Comparison of ENCODE assay signal across 18 cellular contexts in the genomic region with DNA sequence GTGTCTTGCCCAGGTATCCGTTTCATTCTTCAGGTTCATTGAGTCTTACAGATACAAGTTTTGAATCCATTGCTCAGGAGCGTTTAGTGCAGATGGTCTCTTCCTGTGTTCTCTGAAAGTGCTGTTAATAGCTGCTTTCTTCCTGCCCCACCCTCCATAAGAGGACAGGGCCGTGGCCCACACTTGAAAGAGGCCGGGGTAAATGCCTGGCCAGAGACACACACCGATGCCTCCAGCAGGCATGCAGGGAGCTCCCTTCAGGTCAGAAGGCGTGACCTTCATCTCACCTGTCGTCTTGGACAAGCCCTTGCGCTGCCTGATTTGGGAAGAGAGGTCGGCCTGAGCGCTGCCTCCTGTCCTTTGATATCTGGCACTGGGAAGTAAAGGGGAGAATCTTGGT. TPM values are rescaled to one million over a fixed set of nuclear protein-coding genes. Genes with fewer than 3 reads are reported as not detected.
DNase-seq lines count a peak whose midpoint lies in the region; ATAC-seq and TF ChIP-seq lines count a peak whose summit lies in the region.
"Had no signal": no experiment of that assay in that cellular context is flagged by ENCODE, and none has a peak within 500 bp of the region (broad histone marks: within the 10 kb centered on the region; RNA-seq: fewer than 3 reads in every experiment).

No MANE protein-coding gene starts in this region.

- H3K27ac ChIP-seq in left lung (peak overlapping the region in 1 of 2 donors; percentile 3), transverse colon (peak overlapping the region; percentile 75 to 82 (median 78)), PC-9 (no peak overlapping the region)
- H3K27ac ChIP-seq: SK-N-MC had no signal

- intact Hi-C loops in left lung (cut with DNase I) (no loop called here), transverse colon (cut with DNase I; ENCODE audit: low total_unique reads) (no loop called here), PC-9 (cut with micrococcal nuclease; ENCODE audit: unreplicated experiment) (no loop called here)

- CTCF ChIA-PET in WTC11 (lab: Charles Lee) (interaction anchor here (0.8 to 4.0 kb wide), 2 partner anchors 16 to 37 kb away, joined by 4 to 12 read pairs; no protein-coding TSS in a partner anchor), PC-9 (lab: Charles Lee) (no interaction called here)

- TF ChIP-seq EP300 in transverse colon (IDR thresholded peaks at IDR 0.05; ENCODE audit: low read depth): no peak

- H3K27me3 ChIP-seq in left lung: no peaks in the 10 kb centered on the region
- H3K27me3 ChIP-seq in transverse colon: no peaks in the 10 kb centered on the region
- H3K27me3 ChIP-seq in PC-9 (ENCODE audit: insufficient read depth, low read depth): no peaks in the 10 kb centered on the region

- no peaks in the 10 kb centered on the region for H3K27me3 Mint-ChIP-seq in activated naive CD8-positive, alpha-beta T cell treated with anti-CD3 and anti-CD28 coated beads for 36 hours
- no peaks in the 10 kb centered on the region for H3K27me3 Mint-ChIP-seq in activated naive CD8-positive, alpha-beta T cell treated with anti-CD3 and anti-CD28 coated beads, Interleukin-2, amount 50 U/mL, for 24 hours
- H3K27me3 Mint-ChIP-seq in WTC11 (ENCODE audit: low read depth): no peaks in the 10 kb centered on the region
- H3K27me3 Mint-ChIP-seq: activated CD4-positive, alpha-beta T cell treated with anti-CD3 and anti-CD28 coated beads, Interleukin-2, amount 10 ng/mL, durations not matched to agents 24 days and 14 days; T-helper 17 cell had no signal

- TF ChIP-seq CTCF in WTC11 (IDR thresholded peaks at IDR 0.05) (no peak), left lung (IDR thresholded peaks at IDR 0.05) (no peak), transverse colon (IDR thresholded peaks at IDR 0.05) (no peak), PC-9 (conservative IDR thresholded peaks at IDR 0.05) (no peak)

- no peak overlapping the region for H3K4me3 ChIP-seq in left lung
- no peak overlapping the region for H3K4me3 ChIP-seq in transverse colon
- no peak overlapping the region for H3K4me3 ChIP-seq in PC-9
- H3K4me3 ChIP-seq: SK-N-MC had no signal

- 59 to 79% methylated on average over 2 to 10 of the region's 10 CpGs for WGBS in transverse colon (ENCODE audit: low coverage in 1 of 2), 2 donors

- H3K4me1 Mint-ChIP-seq in activated naive CD8-positive, alpha-beta T cell treated with anti-CD3 and anti-CD28 coated beads for 36 hours: peaks cover 16% of the 10 kb centered on the region
- peaks cover 24% of the 10 kb centered on the region for H3K4me1 Mint-ChIP-seq in activated naive CD8-positive, alpha-beta T cell treated with anti-CD3 and anti-CD28 coated beads, Interleukin-2, amount 50 U/mL, for 24 hours
- H3K4me1 Mint-ChIP-seq in WTC11: peaks cover 18% of the 10 kb centered on the region

- H3K9me3 ChIP-seq in left lung (no peaks in the 10 kb centered on the region), transverse colon (no peaks in the 10 kb centered on the region), PC-9 (ENCODE audit: insufficient read depth, low read depth) (no peaks in the 10 kb centered on the region)

- H3K36me3 ChIP-seq in left lung (peaks cover 0 to 81% of the 10 kb centered on the region in 2 donors), transverse colon (peaks cover 0 to 41% (median 20%) of the 10 kb centered on the region in 4 donors), PC-9 (ENCODE audit: low read depth) (peaks cover 35% of the 10 kb centered on the region)

- peaks cover under 1 to 23% of the 10 kb centered on the region in 2 donors for H3K4me1 ChIP-seq in left lung
- H3K4me1 ChIP-seq in transverse colon: peaks cover 16 to 68% (median 53%) of the 10 kb centered on the region in 4 donors
- 0 out of 2 replicates have a peak, but pooled peaks cover 3% of the 10 kb centered on the region for H3K4me1 ChIP-seq in PC-9 (replicated peaks; ENCODE audit: insufficient read depth)

- no peak for ATAC-seq in activated naive CD8-positive, alpha-beta T cell treated with anti-CD3 and anti-CD28 coated beads, Interleukin-2, amount 50 U/mL, for 24 hours
- peak; percentile 26; the same call in 1 of the 2 replicates for ATAC-seq in WTC11
- peak; percentile 41 for ATAC-seq in left lung
- ATAC-seq: T-helper 17 cell had no signal

- no peak for TF ChIP-seq POLR2A in transverse colon (IDR thresholded peaks at IDR 0.05)

- in situ Hi-C loops in transverse colon (cut with MboI; ENCODE audit: low pct_ligation_motif_present in 1 of 4, low pct_unique_long_range_greater_than_20kb in 1 of 4, low sequenced_read_pairs in 3 of 4): no loop called here

- H3K27ac Mint-ChIP-seq in activated naive CD8-positive, alpha-beta T cell treated with anti-CD3 and anti-CD28 coated beads for 36 hours: peak overlapping the region; percentile 46
- H3K27ac Mint-ChIP-seq in activated naive CD8-positive, alpha-beta T cell treated with anti-CD3 and anti-CD28 coated beads, Interleukin-2, amount 50 U/mL, for 24 hours: no peak overlapping the region
- peak overlapping the region; percentile 27; the same call in 1 of the 2 replicates for H3K27ac Mint-ChIP-seq in WTC11
- H3K27ac Mint-ChIP-seq: activated CD4-positive, alpha-beta T cell treated with anti-CD3 and anti-CD28 coated beads, Interleukin-2, amount 10 ng/mL, durations not matched to agents 24 days and 14 days had no signal

- no peak overlapping the region for H3K4me2 ChIP-seq in PC-9

- H3K4me3 Mint-ChIP-seq in activated naive CD8-positive, alpha-beta T cell treated with anti-CD3 and anti-CD28 coated beads for 36 hours: no peak overlapping the region
- no peak overlapping the region for H3K4me3 Mint-ChIP-seq in activated naive CD8-positive, alpha-beta T cell treated with anti-CD3 and anti-CD28 coated beads, Interleukin-2, amount 50 U/mL, for 24 hours
- no peak overlapping the region for H3K4me3 Mint-ChIP-seq in WTC11
- H3K4me3 Mint-ChIP-seq: activated CD4-positive, alpha-beta T cell treated with anti-CD3 and anti-CD28 coated beads, Interleukin-2, amount 10 ng/mL, durations not matched to agents 24 days and 14 days; T-helper 17 cell had no signal

- no peaks in the 10 kb centered on the region for H3K79me2 ChIP-seq in PC-9 (ENCODE audit: low read depth)

- H3F3A ChIP-seq in PC-9 (ENCODE audit: insufficient read depth, low read depth): peaks cover 6% of the 10 kb centered on the region; the same call in 1 of the 2 replicates

- H2AFZ ChIP-seq in PC-9: no peak overlapping the region

- 0 out of 2 replicates have a peak, but pooled peaks cover under 1% of the 10 kb centered on the region for H4K20me1 ChIP-seq in PC-9 (ENCODE audit: insufficient read depth)

- peaks cover 41% of the 10 kb centered on the region for H3K36me3 Mint-ChIP-seq in activated naive CD8-positive, alpha-beta T cell treated with anti-CD3 and anti-CD28 coated beads for 36 hours
- peaks cover 52% of the 10 kb centered on the region for H3K36me3 Mint-ChIP-seq in activated naive CD8-positive, alpha-beta T cell treated with anti-CD3 and anti-CD28 coated beads, Interleukin-2, amount 50 U/mL, for 24 hours (ENCODE audit: low read depth)
- peaks cover 67% of the 10 kb centered on the region for H3K36me3 Mint-ChIP-seq in WTC11

- no peaks in the 10 kb centered on the region for H3K9me2 ChIP-seq in PC-9 (ENCODE audit: insufficient read depth)

- DNase-seq in activated naive CD8-positive, alpha-beta T cell treated with anti-CD3 and anti-CD28 coated beads for 36 hours: no peak
- no peak for DNase-seq in activated naive CD8-positive, alpha-beta T cell treated with anti-CD3 and anti-CD28 coated beads, Interleukin-2, amount 50 U/mL, for 24 hours
- no peak for DNase-seq in WTC11 (ENCODE audit: low spot score)
- DNase-seq in left lung: no peak
- peak; percentile 56 for DNase-seq in transverse colon
- no peak for DNase-seq in PC-9
- no peak for DNase-seq in NCI-H187 treated with DMSO at 0.1 percent for 48 hours (lab: John Stamatoyannopoulos, UW)
- DNase-seq: activated CD4-positive, alpha-beta T cell treated with anti-CD3 and anti-CD28 coated beads, Interleukin-2, amount 10 ng/mL, durations not matched to agents 24 days and 14 days; activated effector memory CD4-positive, alpha-beta T cell treated with anti-CD3 and anti-CD28 coated beads, Interleukin-2, amount 50 U/mL, for 16 hours; GF-D8; H7; KBM-7; NCI-H1694 treated with DMSO at 0.1 percent for 48 hours; NCI-H226; NK-92 treated with Interleukin-12 subunit alpha and Interleukin-12 subunit beta, amount 100 ng/mL, for 24 hours; stimulated activated CD4-positive, alpha-beta T cell treated with anti-CD3 and anti-CD28 coated beads, Interleukin-4, amount 100 ng/mL, for 24 hours; T-helper 17 cell had no signal

- H3K9me3 Mint-ChIP-seq in activated naive CD8-positive, alpha-beta T cell treated with anti-CD3 and anti-CD28 coated beads for 36 hours: no peaks in the 10 kb centered on the region
- H3K9me3 Mint-ChIP-seq in activated naive CD8-positive, alpha-beta T cell treated with anti-CD3 and anti-CD28 coated beads, Interleukin-2, amount 50 U/mL, for 24 hours: no peaks in the 10 kb centered on the region
- H3K9me3 Mint-ChIP-seq in WTC11: no peaks in the 10 kb centered on the region
- H3K9me3 Mint-ChIP-seq: activated CD4-positive, alpha-beta T cell treated with anti-CD3 and anti-CD28 coated beads, Interleukin-2, amount 10 ng/mL, durations not matched to agents 24 days and 14 days had no signal

- POLR2A ChIA-PET in WTC11 (lab: Charles Lee): interaction anchor here (1.3 kb wide), 1 partner anchor 10 kb away, joined by 5 read pairs; no protein-coding TSS in a partner anchor
- POLR2A ChIA-PET in PC-9 (lab: Charles Lee; ENCODE audit: unreplicated experiment): no interaction called here

- BruUV-seq in PC-9 (replicated peaks; lab: Mats Ljungman, UMichigan): no TSS peak

RNA-seq across cellular contexts. Expression of a gene that starts 11.6 kb away (rescaled TPM):
- total RNA-seq in activated naive CD8-positive, alpha-beta T cell treated with anti-CD3 and anti-CD28 coated beads for 36 hours: 10 to 100 TPM; 26.1 to 26.5 TPM
- total RNA-seq in WTC11 (2021) (26.2 to 32.3 TPM (median 26.4 TPM) in 3 replicates), left lung (10 to 100 TPM; 31.8 to 53.3 TPM), transverse colon (100 to 1,000 TPM in 1 of 4 donors, 10 to 100 TPM in 3; 46.0 to 151 (median 89.3) TPM), PC-9 (2021) (24.8 and 30.0 TPM in 2 replicates)
